ENCODE assay signal across 24 cellular contexts in the genomic region with DNA sequence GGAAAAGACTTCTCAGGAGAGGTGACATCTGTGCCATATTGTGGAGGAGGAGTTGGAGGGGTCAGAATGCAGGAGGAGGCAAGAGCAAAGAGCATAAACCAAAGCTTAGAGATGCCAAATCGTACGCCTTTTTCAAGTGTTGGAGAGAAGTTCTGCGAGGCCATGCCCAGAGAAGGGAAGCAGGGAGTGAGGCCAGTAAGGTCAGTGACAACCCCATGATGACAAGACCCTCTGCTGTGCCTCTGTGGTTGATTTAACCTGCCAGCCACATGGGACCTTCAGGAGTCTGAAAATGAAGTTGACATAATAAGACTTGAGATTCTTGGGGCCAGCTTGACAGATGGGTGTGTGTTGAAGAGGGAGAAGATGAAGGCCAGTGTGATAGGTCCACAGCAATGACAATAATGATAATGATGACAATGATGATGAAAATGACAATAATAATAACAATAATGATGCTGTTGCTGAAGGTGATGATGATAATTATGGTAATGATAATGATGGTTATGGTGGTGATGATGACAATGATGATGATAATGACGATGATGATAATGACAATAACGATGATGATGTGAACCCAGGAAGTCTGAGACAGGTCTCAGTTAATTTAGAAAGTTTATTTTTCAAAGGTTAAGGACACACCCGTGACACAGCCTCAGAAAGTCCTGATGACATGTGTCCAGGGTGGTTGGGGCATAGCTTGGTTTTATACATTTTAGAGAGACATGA.
"Had no signal": no experiment of that assay in that cellular context is flagged by ENCODE, and none has a peak within 500 bp of the region (broad histone marks: within the 10 kb centered on the region; RNA-seq: fewer than 3 reads in every experiment).

No MANE protein-coding gene starts in this region.

- H3K27me3 Mint-ChIP-seq: naive B cell had no signal

- H3K9me3 Mint-ChIP-seq: endodermal cell, memory B cell, naive B cell, nephron had no signal

- H3K27ac ChIP-seq: heart left ventricle, left ventricle myocardium inferior, lower lobe of right lung, pancreas, stomach had no signal

- H3K36me3 Mint-ChIP-seq: memory B cell, naive B cell had no signal

- ATAC-seq: heart left ventricle, lower lobe of right lung, pancreas, right cardiac atrium had no signal

- FAIRE-seq: colon, endothelial cell of umbilical vein, frontal cortex, keratinocyte, pancreas, small intestine had no signal

- H3K9me3 ChIP-seq: heart left ventricle, left ventricle myocardium inferior, lower lobe of right lung, pancreas, stomach had no signal

- H3K4me3 Mint-ChIP-seq: endodermal cell, memory B cell, naive B cell, nephron had no signal

- H3K4me3 ChIP-seq: heart left ventricle, left ventricle myocardium inferior, lower lobe of right lung, pancreas, stomach had no signal

- H3K4me1 ChIP-seq: heart left ventricle, left ventricle myocardium inferior, lower lobe of right lung, pancreas, stomach had no signal

- H3K36me3 ChIP-seq: heart left ventricle, left ventricle myocardium inferior, lower lobe of right lung, pancreas, stomach had no signal

- H3K4me1 Mint-ChIP-seq: endodermal cell, memory B cell, naive B cell had no signal

- H3K27ac Mint-ChIP-seq: endodermal cell, memory B cell, naive B cell, nephron, progenitor cell of endocrine pancreas had no signal

- DNase-seq: effector CD4-positive, alpha-beta T cell; heart left ventricle; hypothalamus; left ventricle myocardium inferior; lower lobe of right lung; midbrain; naive B cell; occipital lobe; pancreas; right cardiac atrium; small intestine; stimulated activated CD4-positive, alpha-beta T cell treated with anti-CD3 and anti-CD28 coated beads, Interleukin-12 subunit alpha, Interleukin-12 subunit beta, amount 100 ng/mL, for 4 hours; stimulated activated naive CD4-positive, alpha-beta T cell; stomach; substantia nigra; trophoblast cell had no signal
